Comparison of ENCODE assay signal across 8 cellular contexts in the genomic region with DNA sequence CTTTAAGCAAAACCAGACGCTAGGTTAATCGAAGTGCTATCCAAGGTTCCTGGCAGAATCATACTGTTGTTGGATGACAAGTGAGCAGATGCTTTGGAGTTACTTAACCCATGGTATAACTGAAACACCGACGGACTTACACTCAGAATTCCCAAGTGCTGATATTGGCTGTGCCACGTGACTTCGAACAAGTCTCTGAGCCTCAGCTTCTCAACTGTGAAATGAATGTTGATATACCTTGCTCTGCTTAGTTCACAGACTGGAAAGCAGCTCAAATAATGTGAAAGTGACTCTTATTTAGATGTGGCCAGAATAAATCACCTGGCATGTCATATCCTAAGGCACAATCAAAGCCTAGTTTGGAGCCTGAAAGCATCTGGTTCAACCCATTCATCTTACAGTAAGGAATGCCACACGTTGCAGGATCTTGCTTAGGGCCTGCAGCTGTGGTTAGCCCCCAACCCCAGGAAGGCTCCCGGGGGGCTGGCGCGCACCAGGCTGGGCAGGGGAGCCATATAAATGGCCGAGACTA. TPM values are rescaled to one million over a fixed set of nuclear protein-coding genes. Genes with fewer than 3 reads are reported as not detected.
DNase-seq lines count a peak whose midpoint lies in the region; ATAC-seq and TF ChIP-seq lines count a peak whose summit lies in the region.

No MANE protein-coding gene starts in this region.

- TF ChIP-seq CTCF in cardiac muscle cell (IDR thresholded peaks at IDR 0.05; ENCODE audit: low read depth, low read length) (no peak), liver (IDR thresholded peaks at IDR 0.05; ENCODE audit: low read depth, low read length, missing input control) (no peak), upper lobe of right lung (IDR thresholded peaks at IDR 0.05) (no peak)

- H3K27ac ChIP-seq in cardiac muscle cell = no peak overlapping the region
- H3K27ac ChIP-seq in angular gyrus (ENCODE audit: low read depth, low read length) = peak overlapping the region; percentile 22
- peak overlapping the region in 1 of 2 donors; percentile 70 for H3K27ac ChIP-seq in liver (ENCODE audit: low read depth in 1 of 2, low read length in 2 of 2)
- H3K27ac ChIP-seq in upper lobe of right lung = peak overlapping the region; percentile 59

- H3K4me1 ChIP-seq in cardiac muscle cell (ENCODE audit: low read depth) (peaks cover 6% of the 10 kb centered on the region), liver (ENCODE audit: control insufficient read depth in 4 of 4, insufficient read depth in 4 of 4, low read length in 3 of 4) (peaks cover 5 to 37% (median 33%) of the 10 kb centered on the region in 4 donors), upper lobe of right lung (peaks cover 27% of the 10 kb centered on the region)

- intact Hi-C loops in Right ventricle myocardium inferior (cut with DNase I) (loop anchor here (5.0 kb wide), 1 partner anchor 80 kb away; the partner anchor contains the start of gene CNOT8), upper lobe of right lung (cut with DNase I) (no loop called here)

- ATAC-seq in Right ventricle myocardium inferior (no peak), upper lobe of right lung (no peak), HG02870 (IDR thresholded peaks at IDR 0.05; ENCODE audit: unreplicated experiment) (no peak)

- H3K36me3 ChIP-seq in cardiac muscle cell (peaks cover under 1% of the 10 kb centered on the region), liver (ENCODE audit: control insufficient read depth in 4 of 4, insufficient read depth in 3 of 4, low read depth in 1 of 4, low read length in 3 of 4) (peaks cover 0 to 10% (median 0%) of the 10 kb centered on the region in 4 donors), upper lobe of right lung (peaks cover 12% of the 10 kb centered on the region)

- 22% methylated on average over 11 of the region's 11 CpGs for WGBS in liver

- peak; percentile 5 to 13 for DNase-seq in cardiac muscle cell (ENCODE audit: low read depth in 1 of 2, low spot score in 1 of 2)
- no peak for DNase-seq in Right ventricle myocardium inferior (ENCODE audit: missing footprints)
- DNase-seq in upper lobe of right lung = no peak
- no peak for DNase-seq in NCI-H345 (lab: John Stamatoyannopoulos, UW)
- no peak for DNase-seq in SIG-M5 treated with dmso at 0.1 percent for 504 hours (lab: John Stamatoyannopoulos, UW; ENCODE audit: unreplicated experiment)

- H3K4me3 ChIP-seq in cardiac muscle cell = peak overlapping the region; percentile 82
- peak overlapping the region; percentile 79 to 98 (median 88) for H3K4me3 ChIP-seq in liver (ENCODE audit: low read depth in 1 of 3, low read length in 3 of 3)
- peak overlapping the region; percentile 69 for H3K4me3 ChIP-seq in upper lobe of right lung

- TF ChIP-seq RAD21 in liver (IDR thresholded peaks at IDR 0.05) = no peak

- H3K9me3 ChIP-seq in cardiac muscle cell (ENCODE audit: low read depth) (no peaks in the 10 kb centered on the region), liver (ENCODE audit: control insufficient read depth in 4 of 4, low read length in 3 of 4) (no peaks in the 10 kb centered on the region), upper lobe of right lung (no peaks in the 10 kb centered on the region)

- H3K27me3 ChIP-seq in cardiac muscle cell (no peaks in the 10 kb centered on the region), liver (ENCODE audit: control insufficient read depth in 4 of 4, insufficient read depth in 4 of 4, low read length in 3 of 4) (no peaks in the 10 kb centered on the region), upper lobe of right lung (no peaks in the 10 kb centered on the region)

- H3K9ac ChIP-seq in liver (ENCODE audit: low read depth in 1 of 2, low read length in 2 of 2) = peak overlapping the region; percentile 30 to 57

TF ChIP-seq in liver, 16 proteins besides CTCF, POLR2A, EP300 and RAD21:
- TF ChIP-seq, protein P1, sequence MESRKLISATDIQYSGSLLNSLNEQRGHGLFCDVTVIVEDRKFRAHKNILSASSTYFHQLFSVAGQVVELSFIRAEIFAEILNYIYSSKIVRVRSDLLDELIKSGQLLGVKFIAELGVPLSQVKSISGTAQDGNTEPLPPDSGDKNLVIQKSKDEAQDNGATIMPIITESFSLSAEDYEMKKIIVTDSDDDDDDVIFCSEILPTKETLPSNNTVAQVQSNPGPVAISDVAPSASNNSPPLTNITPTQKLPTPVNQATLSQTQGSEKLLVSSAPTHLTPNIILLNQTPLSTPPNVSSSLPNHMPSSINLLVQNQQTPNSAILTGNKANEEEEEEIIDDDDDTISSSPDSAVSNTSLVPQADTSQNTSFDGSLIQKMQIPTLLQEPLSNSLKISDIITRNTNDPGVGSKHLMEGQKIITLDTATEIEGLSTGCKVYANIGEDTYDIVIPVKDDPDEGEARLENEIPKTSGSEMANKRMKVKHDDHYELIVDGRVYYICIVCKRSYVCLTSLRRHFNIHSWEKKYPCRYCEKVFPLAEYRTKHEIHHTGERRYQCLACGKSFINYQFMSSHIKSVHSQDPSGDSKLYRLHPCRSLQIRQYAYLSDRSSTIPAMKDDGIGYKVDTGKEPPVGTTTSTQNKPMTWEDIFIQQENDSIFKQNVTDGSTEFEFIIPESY (IDR thresholded peaks at IDR 0.05) = no peak
- TF ChIP-seq NR2F2 (IDR thresholded peaks at IDR 0.05) (no peak), RXRA (IDR thresholded peaks at IDR 0.05) (no peak), HNF4A (conservative IDR thresholded peaks at IDR 0.05) (no peak), TAF1 (conservative IDR thresholded peaks at IDR 0.05) (no peak), YY1 (IDR thresholded peaks at IDR 0.05) (no peak), FOXA1 (IDR thresholded peaks at IDR 0.05) (no peak), SP1 (IDR thresholded peaks at IDR 0.05) (no peak), GABPA (IDR thresholded peaks at IDR 0.05 in 1 of 2, conservative IDR thresholded peaks at IDR 0.05 in 1 of 2) (no peak), JUND (IDR thresholded peaks at IDR 0.05) (no peak), EGR1 (IDR thresholded peaks at IDR 0.05; ENCODE audit: low read depth in 2 of 2) (no peak), HNF4G (IDR thresholded peaks at IDR 0.05) (no peak)
- TF ChIP-seq, protein P2, sequence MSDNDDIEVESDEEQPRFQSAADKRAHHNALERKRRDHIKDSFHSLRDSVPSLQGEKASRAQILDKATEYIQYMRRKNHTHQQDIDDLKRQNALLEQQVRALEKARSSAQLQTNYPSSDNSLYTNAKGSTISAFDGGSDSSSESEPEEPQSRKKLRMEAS (IDR thresholded peaks at IDR 0.05) = no peak
- TF ChIP-seq, protein P3, sequence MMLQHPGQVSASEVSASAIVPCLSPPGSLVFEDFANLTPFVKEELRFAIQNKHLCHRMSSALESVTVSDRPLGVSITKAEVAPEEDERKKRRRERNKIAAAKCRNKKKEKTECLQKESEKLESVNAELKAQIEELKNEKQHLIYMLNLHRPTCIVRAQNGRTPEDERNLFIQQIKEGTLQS (IDR thresholded peaks at IDR 0.05) = no peak
- TF ChIP-seq, protein P4, sequence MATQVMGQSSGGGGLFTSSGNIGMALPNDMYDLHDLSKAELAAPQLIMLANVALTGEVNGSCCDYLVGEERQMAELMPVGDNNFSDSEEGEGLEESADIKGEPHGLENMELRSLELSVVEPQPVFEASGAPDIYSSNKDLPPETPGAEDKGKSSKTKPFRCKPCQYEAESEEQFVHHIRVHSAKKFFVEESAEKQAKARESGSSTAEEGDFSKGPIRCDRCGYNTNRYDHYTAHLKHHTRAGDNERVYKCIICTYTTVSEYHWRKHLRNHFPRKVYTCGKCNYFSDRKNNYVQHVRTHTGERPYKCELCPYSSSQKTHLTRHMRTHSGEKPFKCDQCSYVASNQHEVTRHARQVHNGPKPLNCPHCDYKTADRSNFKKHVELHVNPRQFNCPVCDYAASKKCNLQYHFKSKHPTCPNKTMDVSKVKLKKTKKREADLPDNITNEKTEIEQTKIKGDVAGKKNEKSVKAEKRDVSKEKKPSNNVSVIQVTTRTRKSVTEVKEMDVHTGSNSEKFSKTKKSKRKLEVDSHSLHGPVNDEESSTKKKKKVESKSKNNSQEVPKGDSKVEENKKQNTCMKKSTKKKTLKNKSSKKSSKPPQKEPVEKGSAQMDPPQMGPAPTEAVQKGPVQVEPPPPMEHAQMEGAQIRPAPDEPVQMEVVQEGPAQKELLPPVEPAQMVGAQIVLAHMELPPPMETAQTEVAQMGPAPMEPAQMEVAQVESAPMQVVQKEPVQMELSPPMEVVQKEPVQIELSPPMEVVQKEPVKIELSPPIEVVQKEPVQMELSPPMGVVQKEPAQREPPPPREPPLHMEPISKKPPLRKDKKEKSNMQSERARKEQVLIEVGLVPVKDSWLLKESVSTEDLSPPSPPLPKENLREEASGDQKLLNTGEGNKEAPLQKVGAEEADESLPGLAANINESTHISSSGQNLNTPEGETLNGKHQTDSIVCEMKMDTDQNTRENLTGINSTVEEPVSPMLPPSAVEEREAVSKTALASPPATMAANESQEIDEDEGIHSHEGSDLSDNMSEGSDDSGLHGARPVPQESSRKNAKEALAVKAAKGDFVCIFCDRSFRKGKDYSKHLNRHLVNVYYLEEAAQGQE (IDR thresholded peaks at IDR 0.05) = no peak

RNA-seq across cellular contexts. Expression of gene GEMIN5, which starts 0.8 kb away (rescaled TPM):
- total RNA-seq in cardiac muscle cell (14.3 and 17.4 TPM in 2 replicates), Right ventricle myocardium inferior (13.0 TPM), liver (10 to 100 TPM in 1 of 2 donors, 1 to 10 TPM in 1; 8.7 to 10.3 TPM), upper lobe of right lung (13.9 TPM)
- polyA plus RNA-seq in cardiac muscle cell (10.8 and 14.7 TPM in 2 replicates), liver (1 to 10 TPM; 3.0 to 3.6 TPM)

RNA-seq across cellular contexts. Expression of gene MRPL22, which starts 3.6 kb away (rescaled TPM):
- 27.3 and 39.0 TPM in 2 replicates for total RNA-seq in cardiac muscle cell
- 139 and 164 TPM in 2 replicates for polyA plus RNA-seq in cardiac muscle cell
- 74.7 TPM for total RNA-seq in Right ventricle myocardium inferior
- 10 to 100 TPM; 12.5 to 14.7 TPM for total RNA-seq in liver
- 10 to 100 TPM; 27.1 to 57.3 TPM for polyA plus RNA-seq in liver
- 31.4 TPM for total RNA-seq in upper lobe of right lung

Comparison
In these comparisons a context has a peak if more than half of its experiments do, and no peak if none do; other contexts are left out.
1. DNase-seq: peak in cardiac muscle cell (2 of 2); none in Right ventricle myocardium inferior (single experiment), upper lobe of right lung (single experiment), NCI-H345 (single experiment) and SIG-M5 treated with dmso at 0.1 percent for 504 hours (single experiment).
2. Peak in every context shown above with its lines, with median percentiles within 50 percentile points of each other: H3K4me3 ChIP-seq.